ENCODE assay signal across 15 cellular contexts in the genomic region with DNA sequence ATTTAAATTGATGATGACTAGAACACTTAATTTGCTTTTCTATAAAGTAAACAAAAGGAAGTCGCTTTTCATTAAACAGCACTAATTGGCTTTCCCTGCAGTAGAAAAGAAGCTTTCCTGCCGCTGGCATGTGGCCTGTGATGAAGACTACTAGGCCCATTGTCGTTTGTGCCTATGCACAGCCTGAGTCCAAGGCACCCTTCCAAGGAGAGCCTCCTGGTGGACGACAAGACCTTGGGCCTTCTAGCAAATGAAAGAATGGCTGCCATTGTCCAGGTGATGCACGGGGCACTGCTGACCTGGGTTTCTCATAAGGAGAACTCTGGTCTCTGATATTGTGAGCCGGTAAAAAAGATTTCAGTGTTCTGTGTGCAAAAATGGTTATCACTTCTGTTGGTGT.
A peak's percentile ranks its signal among the peaks of the same experiment; 100 is the strongest.
DNase-seq lines count a peak whose midpoint lies in the region; ATAC-seq, FAIRE-seq and TF ChIP-seq lines count a peak whose summit lies in the region.
"Had no signal": no experiment of that assay in that cellular context is flagged by ENCODE, and none has a peak within 500 bp of the region (broad histone marks: within the 10 kb centered on the region; RNA-seq: fewer than 3 reads in every experiment).

No MANE protein-coding gene starts in this region.

- H3K4me3 ChIP-seq in GM23338 (no peak overlapping the region), H1 (ENCODE audit: extremely low read depth in 1 of 4, insufficient read depth in 2 of 4, low read depth in 3 of 4, low read length in 4 of 4) (no peak overlapping the region), osteoblast (ENCODE audit: insufficient read depth, low read length) (no peak overlapping the region)

- H2BK120ac ChIP-seq in H1 (replicated peaks; ENCODE audit: low read depth, low read length), result no peak overlapping the region

- TF ChIP-seq POLR2A in H1 (IDR thresholded peaks at IDR 0.05; ENCODE audit: control extremely low read depth in 1 of 2, low read depth in 2 of 2, low read length in 2 of 2), result no peak

- H3K27me3 Mint-ChIP-seq in GM23338 (ENCODE audit: insufficient read depth, low read depth, poor library complexity), result no peaks in the 10 kb centered on the region

- CTCF ChIA-PET in H1 (lab: Charles Lee; ENCODE audit: partially characterized antibody), result interaction anchor here (0.7 to 2.9 kb wide), 6 partner anchors 10 to 71 kb away, joined by 3 to 15 read pairs (median 4); no protein-coding TSS in a partner anchor

- peak; percentile 43 for DNase-seq in GM23338 (ENCODE audit: low spot score)
- peak; percentile 93 for DNase-seq in NCI-H82 (lab: John Stamatoyannopoulos, UW)
- DNase-seq in H1 (ENCODE audit: low read depth in 1 of 2, low spot score in 2 of 2), result no peak
- no peak for DNase-seq in osteoblast (ENCODE audit: insufficient read length, low spot score, missing footprints)
- DNase-seq in activated naive CD4-positive, alpha-beta T cell treated with anti-CD3 and anti-CD28 coated beads, Interleukin-2, amount 50 U/mL, for 16 hours, result no peak
- no peak for DNase-seq in NK-92 (lab: John Stamatoyannopoulos, UW; ENCODE audit: unreplicated experiment)
- no peak for DNase-seq in frontal cortex (ENCODE audit: low spot score in 2 of 2)
- DNase-seq: ACHN; CD4-positive, alpha-beta memory T cell; NCI-H1436 treated with DMSO at 0.1 percent for 48 hours; NCI-H2107; NCI-H226; SK-N-SH had no signal

- no peaks in the 10 kb centered on the region for H3F3A ChIP-seq in GM23338 (replicated peaks; ENCODE audit: low read depth)

- FAIRE-seq in H1 (lab: Jason Lieb, UNC), result no peak
- FAIRE-seq in frontal cortex (lab: Jason Lieb, UNC), result no peak
- FAIRE-seq: D721Med had no signal

- H3K36me3 Mint-ChIP-seq in GM23338 (ENCODE audit: low read depth), result no peaks in the 10 kb centered on the region
- H3K36me3 Mint-ChIP-seq: CD4-positive, alpha-beta memory T cell had no signal

- H3K36me3 ChIP-seq in GM23338 (ENCODE audit: insufficient read depth) (no peaks in the 10 kb centered on the region), H1 (ENCODE audit: control insufficient read depth in 2 of 4, insufficient read depth in 4 of 4, low read length in 3 of 4) (no peaks in the 10 kb centered on the region), osteoblast (ENCODE audit: insufficient read depth, low read length) (no peaks in the 10 kb centered on the region)

- no peak overlapping the region for H2BK20ac ChIP-seq in H1 (ENCODE audit: low read length)

- H3K27ac ChIP-seq in GM23338 (ENCODE audit: low read depth) (no peak overlapping the region), H1 (ENCODE audit: low read depth, low read length) (no peak overlapping the region), osteoblast (ENCODE audit: low read depth, low read length) (no peak overlapping the region)

- H3K9me2 ChIP-seq in GM23338 (ENCODE audit: insufficient read depth), result no peaks in the 10 kb centered on the region
- H3K9me2 ChIP-seq: SK-N-SH had no signal

- H2AK5ac ChIP-seq in H1 (ENCODE audit: low read depth, low read length), result no peak overlapping the region

- H3K27me3 ChIP-seq in GM23338 (ENCODE audit: insufficient read depth) (no peaks in the 10 kb centered on the region), H1 (replicated peaks in 1 of 4; ENCODE audit: control insufficient read depth in 3 of 4, extremely low read depth in 1 of 4, insufficient read depth in 3 of 4, low read length in 3 of 4) (no peaks in the 10 kb centered on the region), osteoblast (ENCODE audit: insufficient read depth, low read length) (peaks cover 5% of the 10 kb centered on the region)

- ATAC-seq in GM23338, result peak; percentile 67
- ATAC-seq: Right ventricle myocardium inferior had no signal

- no peak overlapping the region for H3K9ac ChIP-seq in H1 (replicated peaks in 1 of 4; ENCODE audit: extremely low read depth in 1 of 4, low read depth in 3 of 4, low read length in 3 of 4)
- H3K9ac ChIP-seq: SK-N-SH had no signal

- peak; percentile 26 to 49; a peak in 3 of 4 replicates for TF ChIP-seq RAD21 in H1 (IDR thresholded peaks at IDR 0.05 in 1 of 2, conservative IDR thresholded peaks at IDR 0.05 in 1 of 2; ENCODE audit: low read depth in 2 of 2, low read length in 2 of 2)

- H3K4me2 ChIP-seq in GM23338 (no peak overlapping the region), H1 (ENCODE audit: insufficient read depth in 1 of 2, low read depth in 2 of 2, low read length in 2 of 2) (no peak overlapping the region), osteoblast (ENCODE audit: insufficient read depth, low read length) (no peak overlapping the region)
- H3K4me2 ChIP-seq: SK-N-SH had no signal

- no peak overlapping the region for H3K4me3 Mint-ChIP-seq in GM23338
- H3K4me3 Mint-ChIP-seq: CD4-positive, alpha-beta memory T cell had no signal

- no peak overlapping the region for H2BK12ac ChIP-seq in H1 (ENCODE audit: low read depth, low read length)

- no peaks in the 10 kb centered on the region for H3K79me1 ChIP-seq in H1 (ENCODE audit: low read depth, low read length)

- H3K4me1 ChIP-seq in GM23338 (ENCODE audit: insufficient read depth) (peaks cover 5% of the 10 kb centered on the region; the same call in 1 of the 2 replicates), H1 (replicated peaks in 1 of 4; ENCODE audit: control insufficient read depth in 3 of 4, insufficient read depth in 4 of 4, low read length in 3 of 4) (no peaks in the 10 kb centered on the region; a peak in 2 of 7 replicates), osteoblast (ENCODE audit: insufficient read depth, low read length) (peaks cover 5% of the 10 kb centered on the region)

- H3K14ac ChIP-seq in H1 (ENCODE audit: insufficient read length), result no peak overlapping the region

- H2BK5ac ChIP-seq in H1 (ENCODE audit: low read depth, low read length), result no peak overlapping the region

- peaks cover 6% of the 10 kb centered on the region; the same call in 2 of the 3 replicates for H3K9me3 Mint-ChIP-seq in GM23338

- H3K4ac ChIP-seq in H1 (replicated peaks; ENCODE audit: insufficient read length, low read depth, low read length), result no peak overlapping the region

- TF ChIP-seq EP300 in H1 (IDR thresholded peaks at IDR 0.05; ENCODE audit: borderline replicate concordance in 1 of 2, low read depth in 2 of 2, low read length in 2 of 2), result no peak

- no peak overlapping the region for H4K5ac ChIP-seq in H1 (ENCODE audit: insufficient read length, low read depth, low read length)

- H3K9me3 ChIP-seq in H1 (ENCODE audit: insufficient read depth in 2 of 2, low read depth in 1 of 2, low read length in 1 of 2) (no peaks in the 10 kb centered on the region), osteoblast (ENCODE audit: low read depth, low read length) (no peaks in the 10 kb centered on the region)
- H3K9me3 ChIP-seq: SK-N-SH had no signal

- H2BK15ac ChIP-seq in H1 (ENCODE audit: low read length), result no peak overlapping the region

- H4K20me1 ChIP-seq in GM23338 (replicated peaks; ENCODE audit: insufficient read depth) (no peaks in the 10 kb centered on the region), H1 (replicated peaks in 1 of 2; ENCODE audit: control insufficient read depth in 1 of 2, insufficient read depth in 2 of 2, low read length in 2 of 2) (no peaks in the 10 kb centered on the region), osteoblast (ENCODE audit: insufficient read depth, low read length) (no peaks in the 10 kb centered on the region)

- H3K23ac ChIP-seq in H1 (ENCODE audit: insufficient read length), result no peak overlapping the region

- H3K79me2 ChIP-seq in GM23338 (replicated peaks; ENCODE audit: insufficient read depth), result no peaks in the 10 kb centered on the region
- no peaks in the 10 kb centered on the region for H3K79me2 ChIP-seq in H1 (ENCODE audit: control insufficient read depth in 1 of 2, insufficient read depth in 2 of 2, low read length in 2 of 2)
- H3K79me2 ChIP-seq in osteoblast (ENCODE audit: insufficient read depth, low read length), result no peaks in the 10 kb centered on the region

- 86% methylated on average over 6 of the region's 6 CpGs; no CpG with 5 or more reads in 1 of the 2 experiments for WGBS in H1 (ENCODE audit: extremely low coverage in 1 of 2, insufficient coverage in 1 of 2, insufficient read length in 1 of 2, insufficient replicate concordance in 2 of 2, low coverage in 1 of 2, low lambda C conversion rate in 2 of 2, missing lambda C conversion rate in 1 of 2), 2 experiments

- no peak overlapping the region for H4K8ac ChIP-seq in H1 (ENCODE audit: extremely low read depth, insufficient read depth, low read length)

- H2AFZ ChIP-seq in GM23338, result no peak overlapping the region
- no peak overlapping the region for H2AFZ ChIP-seq in H1 (ENCODE audit: low read length)
- no peak overlapping the region for H2AFZ ChIP-seq in osteoblast (ENCODE audit: low read length)

- POLR2A ChIA-PET in H1 (lab: Charles Lee; ENCODE audit: partially characterized antibody), result no interaction called here

- no peak overlapping the region for H4K91ac ChIP-seq in H1 (replicated peaks; ENCODE audit: insufficient read length, low read length)

- H3K56ac ChIP-seq in H1 (replicated peaks; ENCODE audit: insufficient read length, low read depth, low read length), result no peak overlapping the region

- no peak overlapping the region for H3K18ac ChIP-seq in H1 (ENCODE audit: extremely low read depth, low read length)

- TF ChIP-seq CTCF in GM23338 (conservative IDR thresholded peaks at IDR 0.05; ENCODE audit: low read depth in 2 of 2) (peak; percentile 25 to 67), H1 (IDR thresholded peaks at IDR 0.05; ENCODE audit: control extremely low read depth in 1 of 3, insufficient read depth in 1 of 3, low read depth in 1 of 3, low read length in 3 of 3) (peak; percentile 2 to 33 (median 30); a peak in 3 of 4 replicates), osteoblast (IDR thresholded peaks at IDR 0.05; ENCODE audit: extremely low read depth, low read depth, low read length) (peak; percentile 11)

- H3K23me2 ChIP-seq in H1 (ENCODE audit: low read depth, low read length), result no peaks in the 10 kb centered on the region

- H3K4me1 Mint-ChIP-seq in GM23338, result peaks cover 8% of the 10 kb centered on the region; the same call in 2 of the 3 replicates
- H3K4me1 Mint-ChIP-seq: CD4-positive, alpha-beta memory T cell had no signal

- no peak overlapping the region for H3K27ac Mint-ChIP-seq in GM23338
- H3K27ac Mint-ChIP-seq: CD4-positive, alpha-beta memory T cell had no signal

TF ChIP-seq in GM23338, 12 proteins besides CTCF, POLR2A, EP300 and RAD21 (continues in another document):
- TF ChIP-seq STAT1 (IDR thresholded peaks at IDR 0.05; ENCODE audit: unreplicated experiment) (no peak), EZH2 (IDR thresholded peaks at IDR 0.05; ENCODE audit: low read depth, unreplicated experiment) (no peak), JUNB (IDR thresholded peaks at IDR 0.05; ENCODE audit: unreplicated experiment) (no peak), POLR2AphosphoS5 (IDR thresholded peaks at IDR 0.05; ENCODE audit: low read depth) (no peak)

TF ChIP-seq in H1, 55 proteins besides CTCF, POLR2A, EP300 and RAD21:
- peak; percentile 45; the same call in 1 of the 2 replicates for TF ChIP-seq YY1 (IDR thresholded peaks at IDR 0.05; ENCODE audit: low read depth, low read length)
- no peak for TF ChIP-seq CBX5 (IDR thresholded peaks at IDR 0.05; ENCODE audit: low read depth, low read length)

Comparison
In these comparisons a context has a peak if more than half of its experiments do, and no peak if none do; other contexts are left out.
1. DNase-seq: peak in GM23338 (single experiment) and NCI-H82 (single experiment); none in H1 (0 of 2), osteoblast (single experiment), activated naive CD4-positive, alpha-beta T cell treated with anti-CD3 and anti-CD28 coated beads, Interleukin-2, amount 50 U/mL, for 16 hours (single experiment), NK-92 (single experiment) and frontal cortex (0 of 2).
2. Peak in every context shown above with its lines, with median percentiles within 50 percentile points of each other: CTCF ChIP-seq.